4 cellular contexts compared by ENCODE assay signal in genomic region chr7:155519358-155519757, GRCh38. TPM values are rescaled to one million over a fixed set of nuclear protein-coding genes. Genes with fewer than 3 reads are reported as not detected.
"Had no signal": no experiment of that assay in that cellular context is flagged by ENCODE, and none has a peak within 500 bp of the region (broad histone marks: within the 10 kb centered on the region; RNA-seq: fewer than 3 reads in every experiment).

No MANE protein-coding gene starts in this region.

RNA-seq across cellular contexts. Expression of gene CNPY1, which starts 27.0 kb away (rescaled TPM):
- total RNA-seq: LHCN-M2, M059J, MCF 10A, NCI-H460 had no signal
